In genomic region chr1:234599617-234600417, GRCh38 we compare ENCODE assay signal across 8 cellular contexts. TPM values are rescaled to one million over a fixed set of nuclear protein-coding genes. Genes with fewer than 3 reads are reported as not detected.
DNase-seq lines count a peak whose midpoint lies in the region; ATAC-seq, FAIRE-seq and TF ChIP-seq lines count a peak whose summit lies in the region.

No MANE protein-coding gene starts in this region.

- no peaks in the 10 kb centered on the region for H4K20me1 ChIP-seq in keratinocyte (ENCODE audit: control insufficient read depth, extremely low read depth, insufficient read depth, low read length)

- ATAC-seq in GM18907 (IDR thresholded peaks at IDR 0.05; ENCODE audit: unreplicated experiment) (peak; percentile 65), HG03103 (IDR thresholded peaks at IDR 0.05; ENCODE audit: low read depth, unreplicated experiment) (peak; percentile 53)

- H3K36me3 ChIP-seq in keratinocyte (ENCODE audit: control insufficient read depth in 2 of 2, extremely low read depth in 1 of 2, insufficient read depth in 2 of 2, low read length in 2 of 2): peaks cover 1 to 9% of the 10 kb centered on the region in 2 experiments

- H3K79me2 ChIP-seq in keratinocyte (ENCODE audit: control insufficient read depth, insufficient read depth, low read length): peaks cover 29% of the 10 kb centered on the region

- no peaks in the 10 kb centered on the region for H3K27me3 ChIP-seq in keratinocyte (ENCODE audit: control insufficient read depth, extremely low read depth, insufficient read depth, low read length)

- H3K9me1 ChIP-seq in keratinocyte (ENCODE audit: control insufficient read depth, extremely low read depth, insufficient read depth, low read length): no peaks in the 10 kb centered on the region

- H2AFZ ChIP-seq in keratinocyte (ENCODE audit: control insufficient read depth, low read length): peak overlapping the region; percentile 5

- dilution Hi-C loops in keratinocyte (cut with MboI; ENCODE audit: extremely low pct_ligation_motif_present, low sequenced_read_pairs): no loop called here

- H3K4me3 ChIP-seq in keratinocyte (ENCODE audit: control insufficient read depth in 2 of 3, extremely low read depth in 1 of 3, insufficient read depth in 2 of 3, low read depth in 1 of 3, low read length in 3 of 3): peak overlapping the region; percentile 34 to 67 (median 62)

- TF ChIP-seq CTCF in keratinocyte (optimal IDR thresholded peaks at IDR 0.05 in 1 of 3, IDR thresholded peaks at IDR 0.05 in 1 of 3, conservative IDR thresholded peaks at IDR 0.05 in 1 of 3; ENCODE audit: extremely low read depth in 1 of 3, insufficient read depth in 2 of 3, low read length in 3 of 3): no peak

- H3K4me1 ChIP-seq in keratinocyte (ENCODE audit: control insufficient read depth, extremely low read depth, insufficient read depth, low read length): peaks cover 50% of the 10 kb centered on the region

- FAIRE-seq in keratinocyte (lab: Jason Lieb, UNC): no peak

- DNase-seq in AG08396 (ENCODE audit: low spot score) (peak; percentile 87), NCI-H2227 treated with DMSO at 0.1 percent for 48 hours (lab: John Stamatoyannopoulos, UW) (peak; percentile 93), keratinocyte (ENCODE audit: low read depth, low spot score) (no peak)
- DNase-seq in activated CD4-positive, CD25-positive, alpha-beta regulatory T cell treated with anti-CD3 and anti-CD28 coated beads, Interleukin-2, amount 50 U/mL, for 16 hours (ENCODE audit: low read depth, low spot score): peak; percentile 41
- peak; percentile 86 for DNase-seq in central memory CD4-positive, alpha-beta T cell
- peak; percentile 81 for DNase-seq in stimulated activated CD4-positive, alpha-beta T cell treated with anti-CD3 and anti-CD28 coated beads, Interleukin-12 subunit alpha, Interleukin-12 subunit beta, amount 100 ng/mL, for 4 hours

- H3K9ac ChIP-seq in keratinocyte (ENCODE audit: control insufficient read depth, extremely low read depth, insufficient read depth, low read length): peak overlapping the region; percentile 83

- H3K9me3 ChIP-seq in keratinocyte (ENCODE audit: control insufficient read depth, low read depth, low read length): no peaks in the 10 kb centered on the region

- H3K4me2 ChIP-seq in keratinocyte (ENCODE audit: control insufficient read depth, extremely low read depth, insufficient read depth, low read depth, low read length): peak overlapping the region; percentile 95

- peak overlapping the region; percentile 91 for H3K27ac ChIP-seq in keratinocyte (ENCODE audit: control insufficient read depth, insufficient read depth, low read length)

RNA-seq across cellular contexts. Expression of gene IRF2BP2, which starts 10.2 kb away (rescaled TPM):
- 29.9 to 59.7 TPM (median 40.2 TPM) in 3 replicates for polyA plus RNA-seq in keratinocyte
- 22.8 TPM for polyA plus RNA-seq in keratinocyte (2011; ENCODE audit: low read depth)
- polyA plus RNA-seq in keratinocyte (2011; cell fraction: cytosol; rRNA removed): 31.4 and 43.0 TPM in 2 replicates
- polyA plus RNA-seq in keratinocyte (2011; cell fraction: nucleus; rRNA removed): 108 and 150 TPM in 2 replicates
- 67.8 and 84.7 TPM in 2 replicates for polyA plus RNA-seq in keratinocyte (2012; ENCODE audit: low replicate concordance)
- polyA minus RNA-seq in keratinocyte: 53.6 to 120 TPM (median 53.7 TPM) in 3 replicates
- 87.9 TPM for polyA minus RNA-seq in keratinocyte (2011; cell fraction: cytosol; rRNA and poly(A)+ RNA removed)
- polyA minus RNA-seq in keratinocyte (2011; cell fraction: nucleus; rRNA and poly(A)+ RNA removed): 76.1 and 79.2 TPM in 2 replicates
